1 cellular context compared by ENCODE assay signal in genomic region chr22:35567794-35568193, GRCh38.
TF ChIP-seq lines count a peak whose summit lies in the region.

No MANE protein-coding gene starts in this region.

TF ChIP-seq in neural cell, 6 proteins besides CTCF, POLR2A, EP300 and RAD21 (continued from another document):
- TF ChIP-seq REST (IDR thresholded peaks at IDR 0.05; ENCODE audit: borderline replicate concordance), result no peak
- no peak for TF ChIP-seq SMC3 (conservative IDR thresholded peaks at IDR 0.05; ENCODE audit: poor library complexity)
- no peak for TF ChIP-seq EZH2 (IDR thresholded peaks at IDR 0.05; ENCODE audit: borderline replicate concordance, insufficient read depth, low read length, poor library complexity, severe bottlenecking)
TF ChIP-seq in neural cell: peak in this region for 0.
